Comparison of ENCODE assay signal across 10 cellular contexts in the genomic region with DNA sequence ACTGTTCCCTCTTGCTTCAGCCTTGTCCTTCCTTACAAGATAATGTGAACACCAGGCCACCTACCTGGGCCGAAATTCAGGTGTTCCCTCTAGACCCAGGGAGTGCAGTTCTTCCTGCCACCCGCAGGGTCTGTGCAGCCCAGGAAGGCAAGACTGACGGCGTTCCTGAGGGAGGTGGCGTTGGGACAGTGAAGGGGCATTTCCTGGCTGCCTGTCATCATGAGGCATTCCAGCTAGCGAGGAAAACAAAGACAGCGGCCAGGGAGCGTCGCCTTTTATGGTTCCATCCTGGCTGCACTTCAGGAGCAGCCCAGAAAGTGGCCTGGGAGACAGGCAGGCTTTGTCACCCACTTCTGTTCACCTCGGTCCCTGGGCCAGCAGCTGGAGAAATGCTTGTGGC.
DNase-seq lines count a peak whose midpoint lies in the region; ATAC-seq, FAIRE-seq and TF ChIP-seq lines count a peak whose summit lies in the region.
"Had no signal": no experiment of that assay in that cellular context is flagged by ENCODE, and none has a peak within 500 bp of the region (broad histone marks: within the 10 kb centered on the region; RNA-seq: fewer than 3 reads in every experiment).

No MANE protein-coding gene starts in this region.

- H3K36me3 ChIP-seq in gastroesophageal sphincter = no peaks in the 10 kb centered on the region

- H3K36me3 Mint-ChIP-seq in mesothelial cell of epicardium = no peaks in the 10 kb centered on the region

- no peaks in the 10 kb centered on the region for H3K9me3 ChIP-seq in gastroesophageal sphincter

- H3K27me3 Mint-ChIP-seq in mesothelial cell of epicardium (ENCODE audit: low read depth) = no peaks in the 10 kb centered on the region

- TF ChIP-seq POLR2A in gastroesophageal sphincter (IDR thresholded peaks at IDR 0.05) = no peak

- no peak overlapping the region for H3K4me3 ChIP-seq in gastroesophageal sphincter

- TF ChIP-seq CTCF in gastroesophageal sphincter (IDR thresholded peaks at IDR 0.05) (peak in 3 of 4 experiments; percentile 35 to 77 (median 48)), mesothelial cell of epicardium (IDR thresholded peaks at IDR 0.05; ENCODE audit: unreplicated experiment) (peak; percentile 8)

- H3K9me3 Mint-ChIP-seq in mesothelial cell of epicardium = peaks cover 3% of the 10 kb centered on the region

- WGBS in gastroesophageal sphincter (ENCODE audit: low coverage in 1 of 2), 2 donors = no CpG with 5 or more reads among the region's 10 CpGs

- peak overlapping the region in 3 of 4 donors; percentile 45 to 54 (median 52) for H3K27ac ChIP-seq in gastroesophageal sphincter

- DNase-seq in A172 (ENCODE audit: low spot score) (peak; percentile 4), NCI-H1092 treated with DMSO at 0.1 percent for 48 hours (lab: John Stamatoyannopoulos, UW) (peak; percentile 76), mesothelial cell of epicardium (ENCODE audit: low spot score in 2 of 2, unreplicated experiment in 2 of 2) (no peak), GM19239 (ENCODE audit: insufficient read length, low spot score) (no peak)
- DNase-seq: ACHN, cortex of kidney had no signal

- no peak for FAIRE-seq in GM19239 (lab: Jason Lieb, UNC)

- H3K4me1 Mint-ChIP-seq in mesothelial cell of epicardium = peaks cover 52% of the 10 kb centered on the region

- TF ChIP-seq EP300 in gastroesophageal sphincter (IDR thresholded peaks at IDR 0.05) = no peak

- peak overlapping the region; percentile 75 for H3K27ac Mint-ChIP-seq in mesothelial cell of epicardium

- ATAC-seq in gastroesophageal sphincter (peak; percentile 84), GM21717 (IDR thresholded peaks at IDR 0.05; ENCODE audit: unreplicated experiment) (no peak), GM21723 (IDR thresholded peaks at IDR 0.05; ENCODE audit: unreplicated experiment) (no peak), GM19452 (IDR thresholded peaks at IDR 0.05; ENCODE audit: unreplicated experiment) (no peak)

- H3K27me3 ChIP-seq in gastroesophageal sphincter = no peaks in the 10 kb centered on the region

- peaks cover 0 to 22% (median 4%) of the 10 kb centered on the region in 3 donors for H3K4me1 ChIP-seq in gastroesophageal sphincter

- no peak overlapping the region for H3K4me3 Mint-ChIP-seq in mesothelial cell of epicardium

Comparison
In these comparisons a context has a peak if more than half of its experiments do, and no peak if none do; other contexts are left out.
1. DNase-seq: peak in A172 (single experiment) and NCI-H1092 treated with DMSO at 0.1 percent for 48 hours (single experiment); none in mesothelial cell of epicardium (0 of 2) and GM19239 (single experiment).